In the genomic region with DNA sequence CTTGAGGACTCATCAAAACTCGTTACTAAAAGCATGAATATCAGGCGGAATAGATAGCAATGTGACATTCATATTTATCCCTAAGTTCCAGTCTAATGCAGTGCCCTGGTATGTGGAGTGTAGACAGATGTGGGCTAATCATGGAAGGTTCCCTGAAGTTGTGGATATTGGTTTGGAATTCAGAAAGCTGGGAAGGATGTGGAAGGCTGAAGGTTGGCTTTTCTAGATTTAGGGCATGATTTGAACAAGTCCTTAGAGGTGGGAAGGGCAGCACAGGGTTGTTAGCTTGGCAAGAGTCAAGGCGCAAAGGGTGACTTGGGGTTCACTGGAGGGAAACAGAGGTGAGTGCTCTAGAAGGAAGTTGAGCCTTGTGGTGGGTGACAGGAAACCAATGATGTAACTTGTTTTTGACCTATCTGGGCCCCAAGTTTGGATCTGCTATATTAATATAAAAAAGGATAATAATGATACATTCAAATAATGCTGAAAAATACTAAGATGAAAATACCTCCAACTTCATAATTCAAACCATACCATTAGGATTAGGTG, we compare ENCODE assay signal across 17 cellular contexts. TPM values are rescaled to one million over a fixed set of nuclear protein-coding genes. Genes with fewer than 3 reads are reported as not detected.
A peak's percentile ranks its signal among the peaks of the same experiment; 100 is the strongest.
DNase-seq lines count a peak whose midpoint lies in the region; ATAC-seq, FAIRE-seq and TF ChIP-seq lines count a peak whose summit lies in the region.
"Had no signal": no experiment of that assay in that cellular context is flagged by ENCODE, and none has a peak within 500 bp of the region (broad histone marks: within the 10 kb centered on the region; RNA-seq: fewer than 3 reads in every experiment).

No MANE protein-coding gene starts in this region.

- H4K20me1 ChIP-seq in K562 (replicated peaks; ENCODE audit: control insufficient read depth, insufficient read depth, low read length), result no peaks in the 10 kb centered on the region

- H3K9me3 ChIP-seq in K562 (replicated peaks; ENCODE audit: control insufficient read depth, insufficient read depth, low read depth, low read length) (no peaks in the 10 kb centered on the region), small intestine (ENCODE audit: control insufficient read depth, low read depth) (no peaks in the 10 kb centered on the region)
- H3K9me3 ChIP-seq: left lung, prostate gland had no signal

- TSS peak; percentile 5 for BruUV-seq in K562 (replicated peaks; lab: Mats Ljungman, UMichigan)

- no peak for TF ChIP-seq EP300 in K562 (IDR thresholded peaks at IDR 0.05; ENCODE audit: low read length)

- H3K27ac ChIP-seq in K562 (ENCODE audit: extremely low read depth, low read depth, low read length) (no peak overlapping the region), small intestine (ENCODE audit: low read depth in 1 of 2, low read length in 1 of 2) (no peak overlapping the region)
- H3K27ac ChIP-seq: foreskin keratinocyte, left lung, prostate gland had no signal

- TF ChIP-seq CTCF in K562 (IDR thresholded peaks at IDR 0.05 in 2 of 3, conservative IDR thresholded peaks at IDR 0.05 in 1 of 3; ENCODE audit: insufficient read depth in 2 of 3, low read depth in 1 of 3, low read length in 3 of 3) (no peak), GM10266 (IDR thresholded peaks at IDR 0.05; ENCODE audit: control insufficient read depth, insufficient read depth, low read depth, missing control alignments) (no peak)

- no peak for DNase-seq in activated T-cell treated with anti-CD3 and anti-CD28 coated beads, Interleukin-2, amount 50 U/mL, for 72 hours
- no peak for DNase-seq in activated T-cell treated with anti-CD3 and anti-CD28 coated beads, Interleukin-2, amount 50 U/mL, for 1 hour
- DNase-seq in T-cell (no peak), K562 (ENCODE audit: extremely low read depth in 1 of 4, low spot score in 3 of 4) (no peak), small intestine (peak; percentile 10), GM19240 (ENCODE audit: insufficient read length, low spot score) (no peak), GM10266 (ENCODE audit: extremely low spot score) (no peak), middle frontal gyrus (ENCODE audit: extremely low spot score, low spot score) (no peak)
- DNase-seq: amygdala, COR-L47, foreskin keratinocyte, left lung, NCI-H187, NCI-H446 treated with DMSO at 0.1 percent for 48 hours had no signal

- H3K4me1 Mint-ChIP-seq in activated T-cell treated with anti-CD3 and anti-CD28 coated beads, Interleukin-2, amount 50 U/mL, for 72 hours (ENCODE audit: low read depth), result peaks cover 19% of the 10 kb centered on the region
- H3K4me1 Mint-ChIP-seq in T-cell, result peaks cover 25 to 33% (median 29%) of the 10 kb centered on the region in 3 donors

- peaks cover 16 to 39% of the 10 kb centered on the region in 2 donors for H3K36me3 Mint-ChIP-seq in activated T-cell treated with anti-CD3 and anti-CD28 coated beads, Interleukin-2, amount 50 U/mL, for 72 hours (ENCODE audit: insufficient read depth in 2 of 2)
- H3K36me3 Mint-ChIP-seq in T-cell, result peaks cover 81% of the 10 kb centered on the region

- no peak overlapping the region for H3K4me2 ChIP-seq in K562 (ENCODE audit: insufficient read depth, low read length)

- peak overlapping the region; percentile 90 for H3K27ac Mint-ChIP-seq in activated T-cell treated with anti-CD3 and anti-CD28 coated beads, Interleukin-2, amount 50 U/mL, for 72 hours
- H3K27ac Mint-ChIP-seq in T-cell, result peak overlapping the region; percentile 91 to 92

- intact Hi-C loops in K562 (cut with micrococcal nuclease), result no loop called here

- no peaks in the 10 kb centered on the region for H3K27me3 ChIP-seq in K562 (ENCODE audit: control insufficient read depth in 2 of 2, insufficient read depth in 2 of 2, low read length in 2 of 2)
- no peaks in the 10 kb centered on the region for H3K27me3 ChIP-seq in small intestine (ENCODE audit: control insufficient read depth in 2 of 2, insufficient read depth in 2 of 2, low read length in 2 of 2)
- H3K27me3 ChIP-seq: foreskin keratinocyte, left lung had no signal

- H3K4me1 ChIP-seq in K562 (replicated peaks in 1 of 2; ENCODE audit: control insufficient read depth in 2 of 2, insufficient read depth in 2 of 2, low read length in 2 of 2) (no peaks in the 10 kb centered on the region), small intestine (ENCODE audit: control insufficient read depth in 2 of 2, insufficient read depth in 1 of 2, low read depth in 1 of 2, low read length in 1 of 2) (no peaks in the 10 kb centered on the region)
- H3K4me1 ChIP-seq: foreskin keratinocyte, left lung, prostate gland had no signal

- H3K36me3 ChIP-seq in K562 (ENCODE audit: control insufficient read depth, insufficient read depth, low read length), result peaks cover 99% of the 10 kb centered on the region
- peaks cover 20 to 45% of the 10 kb centered on the region in 2 donors for H3K36me3 ChIP-seq in small intestine (ENCODE audit: control insufficient read depth in 2 of 2, insufficient read depth in 2 of 2, low read length in 2 of 2)

- H3K9ac ChIP-seq in K562 (ENCODE audit: insufficient read depth in 1 of 2, low read depth in 2 of 2, low read length in 2 of 2), result no peak overlapping the region

- no peaks in the 10 kb centered on the region for H3K27me3 Mint-ChIP-seq in activated T-cell treated with anti-CD3 and anti-CD28 coated beads, Interleukin-2, amount 50 U/mL, for 72 hours (ENCODE audit: low read depth)
- no peaks in the 10 kb centered on the region for H3K27me3 Mint-ChIP-seq in T-cell

- no peak overlapping the region for H3K4me3 ChIP-seq in K562
- H3K4me3 ChIP-seq in small intestine (ENCODE audit: low read depth in 1 of 2, low read length in 2 of 2), result no peak overlapping the region
- H3K4me3 ChIP-seq: left lung, prostate gland had no signal

- WGBS in K562 (ENCODE audit: insufficient coverage, low coverage, missing lambda C conversion rate), result 58% methylated on average over 3 of the region's 3 CpGs
- WGBS in small intestine, 3 donors, result 71 to 77% (median 73%) methylated on average over 3 of the region's 3 CpGs

- H3K79me2 ChIP-seq in K562 (ENCODE audit: control insufficient read depth, insufficient read depth, low read length), result no peaks in the 10 kb centered on the region

- POLR2A ChIA-PET in T-cell (lab: Charles Lee) (no interaction called here), K562 (lab: Yijun Ruan, JAX) (interaction anchor here (0.8 kb wide), 1 partner anchor 23 kb away, joined by 3 read pairs; no protein-coding TSS in a partner anchor)

- TF ChIP-seq POLR2A in K562 (conservative IDR thresholded peaks at IDR 0.05), result peak; percentile 55; the same call in 1 of the 2 replicates

- H3K9me3 Mint-ChIP-seq in activated T-cell treated with anti-CD3 and anti-CD28 coated beads, Interleukin-2, amount 50 U/mL, for 72 hours, result no peaks in the 10 kb centered on the region
- H3K9me3 Mint-ChIP-seq in T-cell, result no peaks in the 10 kb centered on the region

- no peak for ATAC-seq in activated T-cell treated with anti-CD3 and anti-CD28 coated beads, Interleukin-2, amount 50 U/mL, for 72 hours (replicated peaks in 1 of 2)
- peak; percentile 61 to 83 (median 74) for ATAC-seq in T-cell (replicated peaks in 1 of 4)
- ATAC-seq in K562, result no peak
- ATAC-seq: foreskin keratinocyte, left lung had no signal

- no peaks in the 10 kb centered on the region for H3K9me1 ChIP-seq in K562 (ENCODE audit: control insufficient read depth, insufficient read depth, low read length)

- TF ChIP-seq RAD21 in K562 (CRISPR knock-in tag; conservative IDR thresholded peaks at IDR 0.05 in 1 of 2, IDR thresholded peaks at IDR 0.05 in 1 of 2), result no peak

- FAIRE-seq in K562 (lab: Jason Lieb, UNC), result peak; percentile 35
- FAIRE-seq in small intestine (lab: Jason Lieb, UNC), result no peak
- FAIRE-seq: endothelial cell of umbilical vein, HTR-8/SVneo had no signal

- in situ Hi-C loops in K562 (cut with MboI), result no loop called here

- peak overlapping the region in 1 of 2 donors; percentile 0 for H3K4me3 Mint-ChIP-seq in activated T-cell treated with anti-CD3 and anti-CD28 coated beads, Interleukin-2, amount 50 U/mL, for 72 hours
- peak overlapping the region in 1 of 3 donors; percentile 1 for H3K4me3 Mint-ChIP-seq in T-cell

- no peak overlapping the region for H2AFZ ChIP-seq in K562 (ENCODE audit: low read depth, low read length)

- CTCF ChIA-PET in T-cell (lab: Charles Lee), result no interaction called here
- CTCF ChIA-PET in K562 (lab: Yijun Ruan, JAX; ENCODE audit: low intra/inter-chr PET ratio), result no interaction called here

RNA-seq across cellular contexts. Expression of gene LGALS8, which starts 21.9 kb away (rescaled TPM):
- total RNA-seq in activated T-cell treated with anti-CD3 and anti-CD28 coated beads, Interleukin-2, amount 50 U/mL, for 72 hours, result 10 to 100 TPM; 70.1 to 96.9 TPM
- total RNA-seq in T-cell (100 to 1,000 TPM; 106 to 147 (median 124) TPM), K562 (2014; rRNA removed) (47.4 and 57.4 TPM in 2 replicates), K562 (2014; rRNA removed; fragmentation: Illumina TruSeq; extraction: Trizol) (69.1 and 93.7 TPM in 2 replicates), K562 (2015; rRNA removed; fragmentation: Illumina TruSeq; extraction: Trizol) (66.6 and 74.1 TPM in 2 replicates), K562 (2021) (53.5 and 59.1 TPM in 2 replicates)
- total RNA-seq in K562 (2011; cell fraction: chromatin; rRNA removed; ENCODE audit: low replicate concordance), result 123 and 174 TPM in 2 replicates
- total RNA-seq in K562 (2011; cell fraction: nucleolus; rRNA removed), result 65.5 and 71.3 TPM in 2 replicates
- 91.4 and 121 TPM in 2 replicates for total RNA-seq in K562 (2011; cell fraction: nucleoplasm; rRNA removed)
- polyA plus RNA-seq in K562 (2011; rRNA removed) (65.2 and 70.3 TPM in 2 replicates), K562 (2014; fragmentation: Illumina TruSeq; extraction: Trizol) (69.4 and 79.8 TPM in 2 replicates), K562 (2014; fragmentation: Nextera tagmentation; extraction: Ambion mirVana) (10 to 100 TPM; 62.7 to 87.7 TPM), K562 (2014; rRNA removed) (71.0 and 82.8 TPM in 2 replicates), small intestine (10 to 100 TPM; 15.0 to 18.6 (median 17.4) TPM)
- 20.6 and 40.3 TPM in 2 replicates for polyA plus RNA-seq in K562 (2011; cell fraction: cytosol; rRNA removed)
- polyA plus RNA-seq in K562 (2011; cell fraction: nucleus; rRNA removed), result 190 and 230 TPM in 2 replicates
- polyA plus RNA-seq in K562 (2012), result 66.1 and 79.9 TPM in 2 replicates
- polyA minus RNA-seq in K562 (2011; rRNA and poly(A)+ RNA removed), result 67.2 and 83.5 TPM in 2 replicates
- polyA minus RNA-seq in K562 (2011; cell fraction: cytosol; rRNA and poly(A)+ RNA removed), result 24.7 and 31.0 TPM in 2 replicates
- polyA minus RNA-seq in K562 (2011; cell fraction: nucleus; rRNA and poly(A)+ RNA removed), result 64.2 and 87.4 TPM in 2 replicates

RNA-seq across cellular contexts. Expression of gene HEATR1, which starts 58.6 kb away (rescaled TPM):
- 10 to 100 TPM; 45.2 to 57.1 TPM for total RNA-seq in activated T-cell treated with anti-CD3 and anti-CD28 coated beads, Interleukin-2, amount 50 U/mL, for 72 hours
- total RNA-seq in T-cell (10 to 100 TPM; 42.3 to 49.8 (median 46.9) TPM), K562 (2014; rRNA removed) (50.9 and 54.2 TPM in 2 replicates), K562 (2014; rRNA removed; fragmentation: Illumina TruSeq; extraction: Trizol) (101 and 108 TPM in 2 replicates), K562 (2015; rRNA removed; fragmentation: Illumina TruSeq; extraction: Trizol) (82.5 and 89.5 TPM in 2 replicates), K562 (2021) (108 and 113 TPM in 2 replicates)
- 93.9 and 226 TPM in 2 replicates for total RNA-seq in K562 (2011; cell fraction: chromatin; rRNA removed; ENCODE audit: low replicate concordance)
- total RNA-seq in K562 (2011; cell fraction: nucleolus; rRNA removed), result 38.4 and 45.5 TPM in 2 replicates
- total RNA-seq in K562 (2011; cell fraction: nucleoplasm; rRNA removed), result 67.1 and 89.0 TPM in 2 replicates
- polyA plus RNA-seq in K562 (2011; rRNA removed) (30.3 and 36.6 TPM in 2 replicates), K562 (2014; fragmentation: Illumina TruSeq; extraction: Trizol) (44.0 and 51.6 TPM in 2 replicates), K562 (2014; fragmentation: Nextera tagmentation; extraction: Ambion mirVana) (10 to 100 TPM; 28.3 to 30.9 TPM), K562 (2014; rRNA removed) (28.4 and 30.6 TPM in 2 replicates), small intestine (1 to 10 TPM; 1.1 to 6.5 (median 1.6) TPM)
- 10.5 and 13.2 TPM in 2 replicates for polyA plus RNA-seq in K562 (2011; cell fraction: cytosol; rRNA removed)
- polyA plus RNA-seq in K562 (2011; cell fraction: nucleus; rRNA removed), result 42.6 and 43.8 TPM in 2 replicates
- polyA plus RNA-seq in K562 (2012), result 25.8 and 36.8 TPM in 2 replicates
- polyA minus RNA-seq in K562 (2011; rRNA and poly(A)+ RNA removed), result 202 and 234 TPM in 2 replicates
- 52.4 and 87.3 TPM in 2 replicates for polyA minus RNA-seq in K562 (2011; cell fraction: cytosol; rRNA and poly(A)+ RNA removed)
- polyA minus RNA-seq in K562 (2011; cell fraction: nucleus; rRNA and poly(A)+ RNA removed), result 68.7 and 101 TPM in 2 replicates

Comparison
In these comparisons a context has a peak if more than half of its experiments do, and no peak if none do; other contexts are left out.
1. ATAC-seq: peak in T-cell (4 of 4); none in activated T-cell treated with anti-CD3 and anti-CD28 coated beads, Interleukin-2, amount 50 U/mL, for 72 hours (0 of 2) and K562 (single experiment).